In genomic region chr18:55455938-55456337, GRCh38 we compare ENCODE assay signal across 24 cellular contexts.
DNase-seq lines count a peak whose midpoint lies in the region; ATAC-seq and TF ChIP-seq lines count a peak whose summit lies in the region.
"Had no signal": no experiment of that assay in that cellular context is flagged by ENCODE, and none has a peak within 500 bp of the region (broad histone marks: within the 10 kb centered on the region; RNA-seq: fewer than 3 reads in every experiment).

No MANE protein-coding gene starts in this region.

- peaks cover 99% of the 10 kb centered on the region for H3K4me1 ChIP-seq in DOHH2 (ENCODE audit: control insufficient read depth, low read length)
- no peaks in the 10 kb centered on the region for H3K4me1 ChIP-seq in GM23248 (ENCODE audit: insufficient read depth)
- peaks cover 0 to 6% of the 10 kb centered on the region in 2 donors for H3K4me1 ChIP-seq in adrenal gland (replicated peaks in 1 of 2)
- H3K4me1 ChIP-seq: pancreas had no signal

- H4K20me1 ChIP-seq in DOHH2 (ENCODE audit: control insufficient read depth, insufficient read depth, low read depth, low read length) (no peaks in the 10 kb centered on the region), GM23248 (ENCODE audit: insufficient read depth) (no peaks in the 10 kb centered on the region)

- H3K79me2 ChIP-seq in DOHH2 (ENCODE audit: control insufficient read depth, low read length) (peaks cover 95% of the 10 kb centered on the region), GM23248 (ENCODE audit: insufficient read depth) (peaks cover 81% of the 10 kb centered on the region)

- H2AFZ ChIP-seq in GM23248, result no peak overlapping the region

- peak; percentile 53 for DNase-seq in NCI-H146 treated with DMSO at 0.1 percent for 48 hours (lab: John Stamatoyannopoulos, UW; ENCODE audit: unreplicated experiment)
- DNase-seq in WTC11 (ENCODE audit: low spot score), result no peak
- no peak for DNase-seq in T-helper 2 cell treated with Interferon-gamma antibody and Interleukin-4, amounts not matched to agents 5 μg/mL and 100 μg/mL, for 36 hours (ENCODE audit: low spot score)
- no peak for DNase-seq in GM23248
- no peak for DNase-seq in adrenal gland
- DNase-seq: activated CD4-positive, alpha-beta memory T cell treated with anti-CD3 and anti-CD28 coated beads, Interleukin-2, amount 10 ng/mL, durations not matched to agents 7 days and 5 days; activated naive CD4-positive, alpha-beta T cell treated with anti-CD3 and anti-CD28 coated beads, Interleukin-2, amount 50 U/mL, for 16 hours; activated T-cell treated with anti-CD3 and anti-CD28 coated beads, Interleukin-2, amount 50 U/mL, for 24 hours; CD4-positive, alpha-beta T cell; DMS79 treated with DMSO at 0.1 percent for 48 hours; MV-4-11; NK-92 treated with Interleukin-12 subunit alpha and Interleukin-12 subunit beta, amount 100 ng/mL, for 24 hours; pancreas; stimulated activated CD4-positive, alpha-beta T cell treated with anti-CD3 and anti-CD28 coated beads, Interleukin-2, amount 100 ng/mL, for 24 hours; T-helper 17 cell; WERI-Rb-1 had no signal

- H3K27ac Mint-ChIP-seq in WTC11 (peak overlapping the region; percentile 83), nephron (peak overlapping the region in 2 of 3 experiments; percentile 33 to 42)
- H3K27ac Mint-ChIP-seq in T-helper 2 cell treated with Interferon-gamma antibody and Interleukin-4, amounts not matched to agents 5 μg/mL and 100 μg/mL, for 36 hours, result no peak overlapping the region
- H3K27ac Mint-ChIP-seq: activated CD4-positive, alpha-beta memory T cell treated with anti-CD3 and anti-CD28 coated beads, Interleukin-2, amount 10 ng/mL, durations not matched to agents 7 days and 5 days; activated T-cell treated with anti-CD3 and anti-CD28 coated beads, Interleukin-2, amount 50 U/mL, for 24 hours; CD4-positive, alpha-beta T cell; IgD-negative memory B cell; T-helper 17 cell had no signal

- peaks cover 55% of the 10 kb centered on the region for H3K36me3 ChIP-seq in DOHH2 (ENCODE audit: control insufficient read depth, low read length)
- H3K36me3 ChIP-seq in GM23248 (ENCODE audit: low read depth), result no peaks in the 10 kb centered on the region; the same call in 1 of the 2 replicates
- no peaks in the 10 kb centered on the region for H3K36me3 ChIP-seq in adrenal gland (replicated peaks in 1 of 2)
- H3K36me3 ChIP-seq: pancreas, vagina, WERI-Rb-1 had no signal

- no peaks in the 10 kb centered on the region for H3K9me3 Mint-ChIP-seq in WTC11
- no peaks in the 10 kb centered on the region for H3K9me3 Mint-ChIP-seq in nephron
- no peaks in the 10 kb centered on the region for H3K9me3 Mint-ChIP-seq in T-helper 2 cell treated with Interferon-gamma antibody and Interleukin-4, amounts not matched to agents 5 μg/mL and 100 μg/mL, for 36 hours
- H3K9me3 Mint-ChIP-seq: activated CD4-positive, alpha-beta memory T cell treated with anti-CD3 and anti-CD28 coated beads, Interleukin-2, amount 10 ng/mL, durations not matched to agents 7 days and 5 days; activated T-cell treated with anti-CD3 and anti-CD28 coated beads, Interleukin-2, amount 50 U/mL, for 24 hours; CD4-positive, alpha-beta T cell; IgD-negative memory B cell had no signal

- H3K27me3 Mint-ChIP-seq in WTC11 (ENCODE audit: low read depth), result no peaks in the 10 kb centered on the region
- H3K27me3 Mint-ChIP-seq in nephron (ENCODE audit: low read depth), result no peaks in the 10 kb centered on the region
- no peaks in the 10 kb centered on the region for H3K27me3 Mint-ChIP-seq in T-helper 2 cell treated with Interferon-gamma antibody and Interleukin-4, amounts not matched to agents 5 μg/mL and 100 μg/mL, for 36 hours (ENCODE audit: low read depth)
- H3K27me3 Mint-ChIP-seq: activated CD4-positive, alpha-beta memory T cell treated with anti-CD3 and anti-CD28 coated beads, Interleukin-2, amount 10 ng/mL, durations not matched to agents 7 days and 5 days; CD4-positive, alpha-beta T cell had no signal

- POLR2A ChIA-PET in WTC11 (lab: Charles Lee), result interaction anchor here (0.7 kb wide), 1 partner anchor 155 kb away, joined by 4 read pairs; no protein-coding TSS in a partner anchor

- no peaks in the 10 kb centered on the region for H3K27me3 ChIP-seq in DOHH2 (ENCODE audit: control insufficient read depth, low read length)
- no peaks in the 10 kb centered on the region for H3K27me3 ChIP-seq in GM23248 (replicated peaks; ENCODE audit: insufficient read depth)
- no peaks in the 10 kb centered on the region for H3K27me3 ChIP-seq in adrenal gland
- H3K27me3 ChIP-seq: pancreas, vagina had no signal

- 0 out of 2 replicates have a peak, but pooled peaks cover 9% of the 10 kb centered on the region for H3K36me3 Mint-ChIP-seq in WTC11
- peaks cover 21% of the 10 kb centered on the region for H3K36me3 Mint-ChIP-seq in nephron (ENCODE audit: low read depth)
- H3K36me3 Mint-ChIP-seq in T-helper 2 cell treated with Interferon-gamma antibody and Interleukin-4, amounts not matched to agents 5 μg/mL and 100 μg/mL, for 36 hours (ENCODE audit: low read depth), result no peaks in the 10 kb centered on the region
- H3K36me3 Mint-ChIP-seq: IgD-negative memory B cell had no signal

- TF ChIP-seq CTCF in DOHH2 (IDR thresholded peaks at IDR 0.05; ENCODE audit: low read depth, low read length, poor library complexity, severe bottlenecking) (no peak), WTC11 (IDR thresholded peaks at IDR 0.05) (no peak), nephron (IDR thresholded peaks at IDR 0.05; ENCODE audit: unreplicated experiment in 3 of 3) (no peak), adrenal gland (IDR thresholded peaks at IDR 0.05) (no peak)

- no peak for TF ChIP-seq POLR2A in adrenal gland (IDR thresholded peaks at IDR 0.05)

- H3K9me3 ChIP-seq in DOHH2 (ENCODE audit: control insufficient read depth, insufficient read depth, low read length) (no peaks in the 10 kb centered on the region), GM23248 (ENCODE audit: low read depth) (no peaks in the 10 kb centered on the region), adrenal gland (replicated peaks in 1 of 3) (no peaks in the 10 kb centered on the region)
- H3K9me3 ChIP-seq: pancreas, vagina had no signal

- H3F3A ChIP-seq in DOHH2 (ENCODE audit: control insufficient read depth, insufficient read depth) (peaks cover under 1% of the 10 kb centered on the region; the same call in 1 of the 2 replicates), GM23248 (ENCODE audit: insufficient read depth) (peaks cover 4% of the 10 kb centered on the region; the same call in 1 of the 2 replicates)

- in situ Hi-C loops in GM23248 (cut with MboI), result no loop called here

- 97 to 99% methylated on average over 5 of the region's 5 CpGs for WGBS in GM23248 (ENCODE audit: low coverage in 1 of 2, low lambda C conversion rate in 2 of 2, missing lambda C conversion rate in 2 of 2), 2 experiments
- WGBS in adrenal gland, 4 donors, result 89 to 92% (median 90%) methylated on average over 5 of the region's 5 CpGs

- CTCF ChIA-PET in WTC11 (lab: Charles Lee), result interaction anchor here (0.8 to 1.5 kb wide), 3 partner anchors 9 to 31 kb away, joined by 3 to 4 read pairs (median 4); no protein-coding TSS in a partner anchor

- ATAC-seq in WTC11, result no peak
- no peak for ATAC-seq in GM21526 (IDR thresholded peaks at IDR 0.05; ENCODE audit: low FRiP score, unreplicated experiment)
- ATAC-seq: left lobe of liver, pancreas, sciatic nerve, T-helper 17 cell had no signal

- peak overlapping the region; percentile 39 for H3K4me2 ChIP-seq in DOHH2 (ENCODE audit: low read length)
- no peak overlapping the region for H3K4me2 ChIP-seq in GM23248 (ENCODE audit: unreplicated experiment)

- H3K4me3 Mint-ChIP-seq in WTC11 (no peak overlapping the region), nephron (no peak overlapping the region)
- no peak overlapping the region for H3K4me3 Mint-ChIP-seq in T-helper 2 cell treated with Interferon-gamma antibody and Interleukin-4, amounts not matched to agents 5 μg/mL and 100 μg/mL, for 36 hours
- H3K4me3 Mint-ChIP-seq: activated CD4-positive, alpha-beta memory T cell treated with anti-CD3 and anti-CD28 coated beads, Interleukin-2, amount 10 ng/mL, durations not matched to agents 7 days and 5 days; activated T-cell treated with anti-CD3 and anti-CD28 coated beads, Interleukin-2, amount 50 U/mL, for 24 hours; CD4-positive, alpha-beta T cell; IgD-negative memory B cell; T-helper 17 cell had no signal

- H3K4me1 Mint-ChIP-seq in WTC11, result peaks cover 73% of the 10 kb centered on the region
- H3K4me1 Mint-ChIP-seq in nephron, result peaks cover 55% of the 10 kb centered on the region
- H3K4me1 Mint-ChIP-seq in T-helper 2 cell treated with Interferon-gamma antibody and Interleukin-4, amounts not matched to agents 5 μg/mL and 100 μg/mL, for 36 hours (ENCODE audit: low read depth), result no peaks in the 10 kb centered on the region
- H3K4me1 Mint-ChIP-seq: activated CD4-positive, alpha-beta memory T cell treated with anti-CD3 and anti-CD28 coated beads, Interleukin-2, amount 10 ng/mL, durations not matched to agents 7 days and 5 days; T-helper 17 cell had no signal

- no peak overlapping the region for H3K9ac ChIP-seq in GM23248

- intact Hi-C loops in adrenal gland (cut with DNase I), result no loop called here

- H3K4me3 ChIP-seq in DOHH2 (ENCODE audit: low read length) (peak overlapping the region; percentile 5; the same call in 1 of the 2 replicates), GM23248 (no peak overlapping the region), adrenal gland (no peak overlapping the region)
- H3K4me3 ChIP-seq: pancreas, vagina had no signal

- H3K9me2 ChIP-seq in DOHH2 (replicated peaks; ENCODE audit: control insufficient read depth, low read length) (no peaks in the 10 kb centered on the region), GM23248 (ENCODE audit: insufficient read depth) (no peaks in the 10 kb centered on the region)

- peak overlapping the region; percentile 54 for H3K27ac ChIP-seq in DOHH2 (ENCODE audit: low read depth, low read length)
- H3K27ac ChIP-seq in GM23248, result no peak overlapping the region
- H3K27ac ChIP-seq in adrenal gland, result no peak overlapping the region
- H3K27ac ChIP-seq: HL-60, pancreas, vagina, WERI-Rb-1 had no signal

TF ChIP-seq in WTC11, 78 proteins besides CTCF, POLR2A, EP300 and RAD21 (continues in another document):
- TF ChIP-seq ZNF121 (CRISPR knock-in tag; IDR thresholded peaks at IDR 0.05), result no peak
